ENCODE assay signal across 8 cellular contexts in genomic region chr15:48794697-48795134, GRCh38. TPM values are rescaled to one million over a fixed set of nuclear protein-coding genes. Genes with fewer than 3 reads are reported as not detected.
DNase-seq lines count a peak whose midpoint lies in the region; ATAC-seq and TF ChIP-seq lines count a peak whose summit lies in the region.

No MANE protein-coding gene starts in this region.

- peaks cover 18% of the 10 kb centered on the region for H3K36me3 ChIP-seq in OCI-LY3 (replicated peaks; ENCODE audit: low read depth, low read length)
- H3K36me3 ChIP-seq in transverse colon = no peaks in the 10 kb centered on the region
- peaks cover 35% of the 10 kb centered on the region for H3K36me3 ChIP-seq in HAP-1 (replicated peaks)

- peak overlapping the region; percentile 11; the same call in 1 of the 2 replicates for H3K9ac ChIP-seq in OCI-LY3 (ENCODE audit: low read length)

- H4K20me1 ChIP-seq in OCI-LY3 (ENCODE audit: insufficient read depth, low read length) = no peaks in the 10 kb centered on the region

- H3K4me1 ChIP-seq in OCI-LY3 (ENCODE audit: low read length) (peaks cover 15% of the 10 kb centered on the region), transverse colon (peaks cover 0 to 11% (median 5%) of the 10 kb centered on the region in 4 donors), HAP-1 (peaks cover 13% of the 10 kb centered on the region)

- H3K79me2 ChIP-seq in OCI-LY3 (ENCODE audit: low read length) = peaks cover 5% of the 10 kb centered on the region

- TF ChIP-seq CTCF in OCI-LY3 (IDR thresholded peaks at IDR 0.05; ENCODE audit: low read depth, low read length) = no peak
- TF ChIP-seq CTCF in fibroblast of villous mesenchyme (IDR thresholded peaks at IDR 0.05; ENCODE audit: insufficient read depth, low read depth, low read length) = no peak
- TF ChIP-seq CTCF in transverse colon (IDR thresholded peaks at IDR 0.05) = no peak

- no peaks in the 10 kb centered on the region for H3K27me3 ChIP-seq in OCI-LY3 (ENCODE audit: low read depth, low read length)
- no peaks in the 10 kb centered on the region for H3K27me3 ChIP-seq in transverse colon
- no peaks in the 10 kb centered on the region for H3K27me3 ChIP-seq in HAP-1 (ENCODE audit: low read depth)

- H3K9me3 ChIP-seq in OCI-LY3 (ENCODE audit: insufficient read depth, low read length) (no peaks in the 10 kb centered on the region), transverse colon (no peaks in the 10 kb centered on the region), HAP-1 (no peaks in the 10 kb centered on the region)

- H3K4me2 ChIP-seq in OCI-LY3 (ENCODE audit: low read length) = peak overlapping the region; percentile 64

- peak overlapping the region; percentile 29 for H3K4me3 ChIP-seq in OCI-LY3 (ENCODE audit: low read length)
- no peak overlapping the region for H3K4me3 ChIP-seq in fibroblast of villous mesenchyme (ENCODE audit: low read depth, low read length)
- H3K4me3 ChIP-seq in transverse colon = no peak overlapping the region
- H3K4me3 ChIP-seq in HAP-1 = no peak overlapping the region

- ATAC-seq in GM18907 (IDR thresholded peaks at IDR 0.05; ENCODE audit: unreplicated experiment) (peak; percentile 82), HG02642 (IDR thresholded peaks at IDR 0.05; ENCODE audit: poor library complexity, unreplicated experiment) (peak; percentile 96)

- TF ChIP-seq POLR2A in transverse colon (IDR thresholded peaks at IDR 0.05) = no peak

- in situ Hi-C loops in transverse colon (cut with MboI; ENCODE audit: low pct_ligation_motif_present in 1 of 4, low pct_unique_long_range_greater_than_20kb in 1 of 4, low sequenced_read_pairs in 3 of 4) (no loop called here), HAP-1 (cut with MboI; ENCODE audit: low sequenced_read_pairs) (no loop called here)

- intact Hi-C loops in transverse colon (cut with DNase I; ENCODE audit: low total_unique reads) = no loop called here

- H2AFZ ChIP-seq in OCI-LY3 (ENCODE audit: low read depth, low read length) = no peak overlapping the region; the same call in 1 of the 2 replicates

- WGBS in transverse colon (ENCODE audit: low coverage in 1 of 2), 2 donors = 74 to 75% methylated on average over 2 of the region's 2 CpGs

- DNase-seq in fibroblast of villous mesenchyme (ENCODE audit: low read depth) = peak; percentile 28
- no peak for DNase-seq in transverse colon
- no peak for DNase-seq in HAP-1 (ENCODE audit: low spot score in 2 of 2)
- DNase-seq in activated naive CD4-positive, alpha-beta T cell treated with anti-CD3 and anti-CD28 coated beads, Interleukin-2, amount 50 U/mL, for 16 hours = no peak
- DNase-seq in SW 1271 (lab: John Stamatoyannopoulos, UW) = no peak

- H3K27ac ChIP-seq in OCI-LY3 (ENCODE audit: low read length) = peak overlapping the region; percentile 63
- peak overlapping the region; percentile 36 to 54 (median 42) for H3K27ac ChIP-seq in transverse colon

- TF ChIP-seq EP300 in transverse colon (IDR thresholded peaks at IDR 0.05; ENCODE audit: low read depth) = no peak

RNA-seq across cellular contexts. Expression of gene CEP152, which starts 16.2 kb away (rescaled TPM):
- total RNA-seq in fibroblast of villous mesenchyme (5.2 and 14.8 TPM in 2 replicates), transverse colon (10 to 100 TPM in 1 of 4 donors, 1 to 10 TPM in 3; 3.4 to 16.7 (median 9.8) TPM)
